ENCODE assay signal across 20 cellular contexts in the genomic region with DNA sequence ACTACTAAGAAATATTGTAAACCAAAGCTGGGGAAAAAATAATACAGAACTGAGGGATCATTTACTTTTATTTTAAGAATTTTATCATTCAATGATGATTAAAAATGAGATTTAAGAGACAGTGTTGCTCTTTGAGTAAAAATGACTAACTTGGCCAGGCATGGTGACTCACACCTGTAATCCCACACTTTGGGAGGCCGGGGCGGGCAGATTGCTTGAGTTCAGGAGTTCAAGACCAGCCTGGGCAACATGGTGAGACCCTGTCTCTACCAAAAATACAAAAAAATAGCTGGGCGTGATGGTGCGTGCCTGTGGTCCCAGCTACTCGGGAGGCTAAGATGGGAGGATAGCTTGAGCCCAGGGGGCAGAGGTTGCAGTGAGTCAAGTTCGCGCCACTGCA. TPM values are rescaled to one million over a fixed set of nuclear protein-coding genes. Genes with fewer than 3 reads are reported as not detected.
A peak's percentile ranks its signal among the peaks of the same experiment; 100 is the strongest.
DNase-seq lines count a peak whose midpoint lies in the region; ATAC-seq and TF ChIP-seq lines count a peak whose summit lies in the region.
"Had no signal": no experiment of that assay in that cellular context is flagged by ENCODE, and none has a peak within 500 bp of the region (broad histone marks: within the 10 kb centered on the region; RNA-seq: fewer than 3 reads in every experiment).

No MANE protein-coding gene starts in this region.

- no peak overlapping the region for H3K27ac ChIP-seq in GM23338 (ENCODE audit: low read depth)
- H3K27ac ChIP-seq: brain microvascular endothelial cell, coronary artery, heart right ventricle, left ventricle myocardium inferior, thyroid gland had no signal

- no peaks in the 10 kb centered on the region for H3K36me3 Mint-ChIP-seq in activated naive CD4-positive, alpha-beta T cell treated with anti-CD3 and anti-CD28 coated beads, Interleukin-2, amount 50 U/mL, for 72 hours
- H3K36me3 Mint-ChIP-seq in GM23338 (ENCODE audit: low read depth): no peaks in the 10 kb centered on the region; the same call in 2 of the 3 replicates

- H3K79me2 ChIP-seq in GM23338 (replicated peaks; ENCODE audit: insufficient read depth): no peaks in the 10 kb centered on the region

- no peak overlapping the region for H3K4me3 ChIP-seq in GM23338
- H3K4me3 ChIP-seq: coronary artery, heart right ventricle, left ventricle myocardium inferior, thyroid gland had no signal

- no peaks in the 10 kb centered on the region for H3K4me1 Mint-ChIP-seq in GM23338
- H3K4me1 Mint-ChIP-seq: immature natural killer cell had no signal

- ATAC-seq in activated naive CD4-positive, alpha-beta T cell treated with anti-CD3 and anti-CD28 coated beads, Interleukin-2, amount 50 U/mL, for 72 hours: peak; percentile 76 to 83
- no peak for ATAC-seq in GM23338
- ATAC-seq in HG02642 (IDR thresholded peaks at IDR 0.05; ENCODE audit: poor library complexity, unreplicated experiment): no peak
- ATAC-seq: heart right ventricle had no signal

- peak overlapping the region in 1 of 2 donors; percentile 57 for H3K27ac Mint-ChIP-seq in activated naive CD4-positive, alpha-beta T cell treated with anti-CD3 and anti-CD28 coated beads, Interleukin-2, amount 50 U/mL, for 72 hours
- no peak overlapping the region for H3K27ac Mint-ChIP-seq in GM23338
- H3K27ac Mint-ChIP-seq: HFFc6, immature natural killer cell had no signal

- H3K27me3 ChIP-seq in GM23338 (ENCODE audit: insufficient read depth): no peaks in the 10 kb centered on the region
- H3K27me3 ChIP-seq: brain microvascular endothelial cell, heart right ventricle, thyroid gland had no signal

- H4K20me1 ChIP-seq in GM23338 (replicated peaks; ENCODE audit: insufficient read depth): no peaks in the 10 kb centered on the region

- TF ChIP-seq CTCF in GM23338 (conservative IDR thresholded peaks at IDR 0.05; ENCODE audit: low read depth in 2 of 2): no peak

- no peaks in the 10 kb centered on the region for H3K4me1 ChIP-seq in GM23338 (ENCODE audit: insufficient read depth)
- H3K4me1 ChIP-seq: thyroid gland had no signal

- no peak overlapping the region for H3K4me2 ChIP-seq in GM23338

- no peak overlapping the region for H3K4me3 Mint-ChIP-seq in GM23338
- H3K4me3 Mint-ChIP-seq: CD8-positive, alpha-beta memory T cell; HFFc6; immature natural killer cell had no signal

- no peaks in the 10 kb centered on the region for H3K9me2 ChIP-seq in GM23338 (ENCODE audit: insufficient read depth)

- H3K27me3 Mint-ChIP-seq in GM23338 (ENCODE audit: insufficient read depth, low read depth, poor library complexity): no peaks in the 10 kb centered on the region
- H3K27me3 Mint-ChIP-seq: CD8-positive, alpha-beta memory T cell had no signal

- H3F3A ChIP-seq in GM23338 (replicated peaks; ENCODE audit: low read depth): no peaks in the 10 kb centered on the region

- H2AFZ ChIP-seq in GM23338: no peak overlapping the region

- H3K36me3 ChIP-seq in GM23338 (ENCODE audit: insufficient read depth): no peaks in the 10 kb centered on the region
- H3K36me3 ChIP-seq: brain microvascular endothelial cell, thyroid gland had no signal

- peak; percentile 68 for DNase-seq in activated CD8-positive, alpha-beta memory T cell treated with anti-CD3 and anti-CD28 coated beads, Interleukin-2, amount 50 U/mL, for 48 hours
- no peak for DNase-seq in activated CD8-positive, alpha-beta memory T cell treated with anti-CD3 and anti-CD28 coated beads, Interleukin-2, amount 50 U/mL, for 4 hours
- DNase-seq in HT1080 (ENCODE audit: low read depth) (peak; percentile 27), GM23338 (ENCODE audit: low spot score) (no peak), NCI-H226 (no peak)
- peak in 1 of 2 donors; percentile 27 for DNase-seq in activated naive CD4-positive, alpha-beta T cell treated with anti-CD3 and anti-CD28 coated beads, Interleukin-2, amount 50 U/mL, for 72 hours (ENCODE audit: low spot score in 2 of 2)
- DNase-seq in stimulated activated CD8-positive, alpha-beta memory T cell treated with anti-CD3 and anti-CD28 coated beads, Interleukin-15, amount 100 ng/mL, for 48 hours (ENCODE audit: low read depth in 2 of 2): peak; percentile 26 to 32
- DNase-seq: brain microvascular endothelial cell; CD8-positive, alpha-beta memory T cell; heart right ventricle; HFFc6; immature natural killer cell; KBM-7; left ventricle myocardium inferior; NCI-H2029 treated with DMSO at 0.1 percent for 48 hours; NCI-H510A treated with DMSO at 0.1 percent for 48 hours; SW 1271; thyroid gland had no signal

- peaks cover 0 to 3% of the 10 kb centered on the region in 2 donors for H3K9me3 Mint-ChIP-seq in activated naive CD4-positive, alpha-beta T cell treated with anti-CD3 and anti-CD28 coated beads, Interleukin-2, amount 50 U/mL, for 72 hours
- no peaks in the 10 kb centered on the region; the same call in 2 of the 3 replicates for H3K9me3 Mint-ChIP-seq in GM23338
- H3K9me3 Mint-ChIP-seq: CD8-positive, alpha-beta memory T cell; HFFc6; immature natural killer cell had no signal

TF ChIP-seq in GM23338, 12 proteins besides CTCF, POLR2A, EP300 and RAD21 (continues in another document):
- TF ChIP-seq JUNB (IDR thresholded peaks at IDR 0.05; ENCODE audit: unreplicated experiment): no peak
- no peak for TF ChIP-seq EZH2 (IDR thresholded peaks at IDR 0.05; ENCODE audit: low read depth, unreplicated experiment)
- TF ChIP-seq ZNF114 (CRISPR knock-in tag; IDR thresholded peaks at IDR 0.05): no peak
- TF ChIP-seq, protein P1, sequence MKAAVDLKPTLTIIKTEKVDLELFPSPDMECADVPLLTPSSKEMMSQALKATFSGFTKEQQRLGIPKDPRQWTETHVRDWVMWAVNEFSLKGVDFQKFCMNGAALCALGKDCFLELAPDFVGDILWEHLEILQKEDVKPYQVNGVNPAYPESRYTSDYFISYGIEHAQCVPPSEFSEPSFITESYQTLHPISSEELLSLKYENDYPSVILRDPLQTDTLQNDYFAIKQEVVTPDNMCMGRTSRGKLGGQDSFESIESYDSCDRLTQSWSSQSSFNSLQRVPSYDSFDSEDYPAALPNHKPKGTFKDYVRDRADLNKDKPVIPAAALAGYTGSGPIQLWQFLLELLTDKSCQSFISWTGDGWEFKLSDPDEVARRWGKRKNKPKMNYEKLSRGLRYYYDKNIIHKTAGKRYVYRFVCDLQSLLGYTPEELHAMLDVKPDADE (IDR thresholded peaks at IDR 0.05): no peak
- TF ChIP-seq POLR2AphosphoS5 (IDR thresholded peaks at IDR 0.05; ENCODE audit: low read depth): no peak
- no peak for TF ChIP-seq EZH2phosphoT487 (IDR thresholded peaks at IDR 0.05; ENCODE audit: unreplicated experiment)
- no peak for TF ChIP-seq CREB1 (CRISPR knock-in tag; IDR thresholded peaks at IDR 0.05; ENCODE audit: low read depth)
- TF ChIP-seq STAT1 (IDR thresholded peaks at IDR 0.05; ENCODE audit: unreplicated experiment): no peak

RNA-seq across cellular contexts. Expression of a gene that starts 21.8 kb away (rescaled TPM):
- 45.1 and 50.1 TPM in 2 replicates for total RNA-seq in HT1080 (2014; rRNA removed; shearing (Covaris generic))
- 23.4 and 26.7 TPM in 2 replicates for polyA plus RNA-seq in HT1080 (2015; cell fraction: cytosol; rRNA removed)
- 26.2 and 28.5 TPM in 2 replicates for polyA plus RNA-seq in HT1080 (2015; cell fraction: nucleus; rRNA removed)
- 10 to 100 TPM in 1 of 2 donors, 1 to 10 TPM in 1; 6.7 to 14.7 TPM for total RNA-seq in activated naive CD4-positive, alpha-beta T cell treated with anti-CD3 and anti-CD28 coated beads, Interleukin-2, amount 50 U/mL, for 72 hours
- 26.3 and 34.3 TPM in 2 replicates for total RNA-seq in GM23338 (2014; rRNA removed; shearing (Covaris generic))
- polyA plus RNA-seq in GM23338 (2016; fragmentation: Nextera tagmentation; extraction: Ambion mirVana): 33.1 and 36.7 TPM in 2 replicates

Comparison
In these comparisons a context has a peak if more than half of its experiments do, and no peak if none do; other contexts are left out.
1. DNase-seq: peak in activated CD8-positive, alpha-beta memory T cell treated with anti-CD3 and anti-CD28 coated beads, Interleukin-2, amount 50 U/mL, for 48 hours (single experiment), HT1080 (single experiment) and stimulated activated CD8-positive, alpha-beta memory T cell treated with anti-CD3 and anti-CD28 coated beads, Interleukin-15, amount 100 ng/mL, for 48 hours (2 of 2); none in activated CD8-positive, alpha-beta memory T cell treated with anti-CD3 and anti-CD28 coated beads, Interleukin-2, amount 50 U/mL, for 4 hours (single experiment), GM23338 (single experiment) and NCI-H226 (single experiment).
2. ATAC-seq: peak in activated naive CD4-positive, alpha-beta T cell treated with anti-CD3 and anti-CD28 coated beads, Interleukin-2, amount 50 U/mL, for 72 hours (2 of 2); none in GM23338 (single experiment) and HG02642 (single experiment).